In genomic region chr6:31795616-31796298, GRCh38 we compare ENCODE assay signal across 1 cellular context.
TF ChIP-seq lines count a peak whose summit lies in the region.

Gene VARS1 (minus strand): TSS chr6:31795752. CDS start chr6:31795217, 535 bp downstream.

TF ChIP-seq in GM12878, 131 proteins besides CTCF, POLR2A, EP300 and RAD21 (continued from another document and continues in another):
- TF ChIP-seq E4F1 (IDR thresholded peaks at IDR 0.05; ENCODE audit: borderline replicate concordance, partially characterized antibody): no peak
- TF ChIP-seq MXI1 (IDR thresholded peaks at IDR 0.05; ENCODE audit: low read depth, low read length): peak; percentile 99
- TF ChIP-seq CREM (IDR thresholded peaks at IDR 0.05; ENCODE audit: low read depth): peak; percentile 12; the same call in 1 of the 2 replicates
- 0 out of 2 replicates have a peak, but pooled peaks have one; percentile 22 for TF ChIP-seq PKNOX1 (IDR thresholded peaks at IDR 0.05)
- peak in 1 of 2 experiments; percentile 83; a peak in 2 of 3 replicates for TF ChIP-seq EGR1 (IDR thresholded peaks at IDR 0.05; ENCODE audit: borderline replicate concordance in 1 of 2, low read depth in 2 of 2, low read length in 2 of 2)
- TF ChIP-seq CEBPZ (IDR thresholded peaks at IDR 0.05; ENCODE audit: low read depth, low read length): no peak
- TF ChIP-seq IKZF1 (conservative IDR thresholded peaks at IDR 0.05): peak; percentile 95
- TF ChIP-seq HCFC1 (IDR thresholded peaks at IDR 0.05; ENCODE audit: low read length): peak; percentile 59; the same call in 1 of the 2 replicates
- TF ChIP-seq ZNF687 (IDR thresholded peaks at IDR 0.05): peak; percentile 87
- TF ChIP-seq BCL11A (IDR thresholded peaks at IDR 0.05; ENCODE audit: low read depth, low read length): 0 out of 2 replicates have a peak, but pooled peaks have one; percentile 7
- TF ChIP-seq ZBTB11 (CRISPR knock-in tag; IDR thresholded peaks at IDR 0.05): no peak
- TF ChIP-seq SMC3 (IDR thresholded peaks at IDR 0.05; ENCODE audit: borderline replicate concordance, low read length): peak; percentile 55
- TF ChIP-seq MEF2A (IDR thresholded peaks at IDR 0.05; ENCODE audit: insufficient read depth, low read depth, low read length): peak; percentile 49; the same call in 1 of the 2 replicates
- 0 out of 2 replicates have a peak, but pooled peaks have one; percentile 43 for TF ChIP-seq TCF12 (IDR thresholded peaks at IDR 0.05; ENCODE audit: low read depth, low read length)
- no peak for TF ChIP-seq JUNB (IDR thresholded peaks at IDR 0.05)
- TF ChIP-seq MLLT1 (IDR thresholded peaks at IDR 0.05): peak; percentile 56; the same call in 1 of the 2 replicates
- peak in 1 of 2 experiments; percentile 30; a peak in 1 of 4 replicates for TF ChIP-seq SRF (IDR thresholded peaks at IDR 0.05; ENCODE audit: low read depth in 2 of 2, low read length in 2 of 2)
- TF ChIP-seq USF2 (IDR thresholded peaks at IDR 0.05; ENCODE audit: borderline replicate concordance, low read depth, low read length): peak; percentile 29; the same call in 1 of the 2 replicates
- peak; percentile 97 for TF ChIP-seq ZNF592 (IDR thresholded peaks at IDR 0.05)
- no peak for TF ChIP-seq YBX1 (IDR thresholded peaks at IDR 0.05)
- peak; percentile 100 for TF ChIP-seq LARP7 (IDR thresholded peaks at IDR 0.05)
- no peak for TF ChIP-seq ESRRA (IDR thresholded peaks at IDR 0.05; ENCODE audit: low read length)
- peak; percentile 99 for TF ChIP-seq GATAD2B (conservative IDR thresholded peaks at IDR 0.05; ENCODE audit: low read depth)
- TF ChIP-seq TCF7 (IDR thresholded peaks at IDR 0.05; ENCODE audit: borderline replicate concordance): no peak
- peak; percentile 36; the same call in 1 of the 2 replicates for TF ChIP-seq IRF5 (IDR thresholded peaks at IDR 0.05; ENCODE audit: borderline replicate concordance)
- TF ChIP-seq EED (IDR thresholded peaks at IDR 0.05; ENCODE audit: low read depth): no peak
- TF ChIP-seq NR2F1 (conservative IDR thresholded peaks at IDR 0.05): peak; percentile 76
- TF ChIP-seq IRF4 (IDR thresholded peaks at IDR 0.05; ENCODE audit: low read depth, low read length): peak; percentile 7; the same call in 1 of the 2 replicates
